Comparison of ENCODE assay signal across 22 cellular contexts in genomic region chr2:222292738-222293134, GRCh38. TPM values are rescaled to one million over a fixed set of nuclear protein-coding genes. Genes with fewer than 3 reads are reported as not detected.
"Had no signal": no experiment of that assay in that cellular context is flagged by ENCODE, and none has a peak within 500 bp of the region (broad histone marks: within the 10 kb centered on the region; RNA-seq: fewer than 3 reads in every experiment).

No MANE protein-coding gene starts in this region.

- H3K4me3 ChIP-seq: esophagus squamous epithelium, spleen, tibial nerve had no signal

- ATAC-seq: activated CD4-positive, alpha-beta T cell treated with anti-CD3 and anti-CD28 coated beads for 36 hours; activated CD8-positive, alpha-beta memory T cell treated with anti-CD3 and anti-CD28 coated beads, Interleukin-2, amount 10 ng/mL, durations not matched to agents 7 days and 5 days; activated CD8-positive, alpha-beta T cell treated with anti-CD3 and anti-CD28 coated beads, Interleukin-2, amount 10 ng/mL, durations not matched to agents 7 days and 5 days; activated T-cell treated with anti-CD3 and anti-CD28 coated beads, Interleukin-2, amount 50 U/mL, for 72 hours; left colon had no signal

- H3K36me3 ChIP-seq: esophagus squamous epithelium, neutrophil, spleen, tibial nerve had no signal

- H3K27ac ChIP-seq: esophagus squamous epithelium, neutrophil, spleen, tibial nerve had no signal

- H3K9me3 Mint-ChIP-seq: activated T-cell treated with anti-CD3 and anti-CD28 coated beads, Interleukin-2, amount 50 U/mL, for 72 hours had no signal

- DNase-seq: activated CD4-positive, alpha-beta T cell treated with anti-CD3 and anti-CD28 coated beads for 36 hours; activated CD4-positive, CD25-positive, alpha-beta regulatory T cell; activated CD8-positive, alpha-beta memory T cell treated with anti-CD3 and anti-CD28 coated beads, Interleukin-2, amount 10 ng/mL, durations not matched to agents 7 days and 5 days; activated CD8-positive, alpha-beta T cell treated with anti-CD3 and anti-CD28 coated beads, Interleukin-2, amount 10 ng/mL, durations not matched to agents 7 days and 5 days; activated naive CD4-positive, alpha-beta T cell; activated T-cell treated with anti-CD3 and anti-CD28 coated beads, Interleukin-2, amount 50 U/mL, for 72 hours; anterior cingulate cortex; caudate nucleus; esophagus squamous epithelium; immature natural killer cell; kidney; left colon; mammary epithelial cell; spleen; stimulated activated naive CD4-positive, alpha-beta T cell; T-helper 2 cell had no signal

- H3K9me3 ChIP-seq: esophagus squamous epithelium, neutrophil, tibial nerve had no signal

- H3K27ac Mint-ChIP-seq: activated CD4-positive, alpha-beta T cell treated with anti-CD3 and anti-CD28 coated beads for 36 hours; activated CD8-positive, alpha-beta memory T cell treated with anti-CD3 and anti-CD28 coated beads, Interleukin-2, amount 10 ng/mL, durations not matched to agents 7 days and 5 days; activated CD8-positive, alpha-beta T cell treated with anti-CD3 and anti-CD28 coated beads, Interleukin-2, amount 10 ng/mL, durations not matched to agents 7 days and 5 days; activated naive CD8-positive, alpha-beta T cell; immature natural killer cell had no signal

- H3K4me3 Mint-ChIP-seq: activated CD4-positive, alpha-beta T cell treated with anti-CD3 and anti-CD28 coated beads for 36 hours; activated CD8-positive, alpha-beta memory T cell treated with anti-CD3 and anti-CD28 coated beads, Interleukin-2, amount 10 ng/mL, durations not matched to agents 7 days and 5 days; activated CD8-positive, alpha-beta T cell treated with anti-CD3 and anti-CD28 coated beads, Interleukin-2, amount 10 ng/mL, durations not matched to agents 7 days and 5 days; activated naive CD8-positive, alpha-beta T cell; activated T-cell treated with anti-CD3 and anti-CD28 coated beads, Interleukin-2, amount 50 U/mL, for 72 hours had no signal

- H3K36me3 Mint-ChIP-seq: activated naive CD8-positive, alpha-beta T cell had no signal

RNA-seq across cellular contexts. Expression of gene PAX3, which starts 6.1 kb away (rescaled TPM):
- total RNA-seq: activated CD4-positive, alpha-beta T cell treated with anti-CD3 and anti-CD28 coated beads for 36 hours; activated CD8-positive, alpha-beta memory T cell treated with anti-CD3 and anti-CD28 coated beads, Interleukin-2, amount 10 ng/mL, durations not matched to agents 7 days and 5 days; activated CD8-positive, alpha-beta T cell treated with anti-CD3 and anti-CD28 coated beads, Interleukin-2, amount 10 ng/mL, durations not matched to agents 7 days and 5 days; activated T-cell treated with anti-CD3 and anti-CD28 coated beads, Interleukin-2, amount 50 U/mL, for 72 hours; esophagus squamous epithelium; glomerular endothelial cell; kidney; left colon; liver; mammary epithelial cell; mucosa of gallbladder; tibial nerve had no signal
